ENCODE assay signal across 9 cellular contexts in the genomic region with DNA sequence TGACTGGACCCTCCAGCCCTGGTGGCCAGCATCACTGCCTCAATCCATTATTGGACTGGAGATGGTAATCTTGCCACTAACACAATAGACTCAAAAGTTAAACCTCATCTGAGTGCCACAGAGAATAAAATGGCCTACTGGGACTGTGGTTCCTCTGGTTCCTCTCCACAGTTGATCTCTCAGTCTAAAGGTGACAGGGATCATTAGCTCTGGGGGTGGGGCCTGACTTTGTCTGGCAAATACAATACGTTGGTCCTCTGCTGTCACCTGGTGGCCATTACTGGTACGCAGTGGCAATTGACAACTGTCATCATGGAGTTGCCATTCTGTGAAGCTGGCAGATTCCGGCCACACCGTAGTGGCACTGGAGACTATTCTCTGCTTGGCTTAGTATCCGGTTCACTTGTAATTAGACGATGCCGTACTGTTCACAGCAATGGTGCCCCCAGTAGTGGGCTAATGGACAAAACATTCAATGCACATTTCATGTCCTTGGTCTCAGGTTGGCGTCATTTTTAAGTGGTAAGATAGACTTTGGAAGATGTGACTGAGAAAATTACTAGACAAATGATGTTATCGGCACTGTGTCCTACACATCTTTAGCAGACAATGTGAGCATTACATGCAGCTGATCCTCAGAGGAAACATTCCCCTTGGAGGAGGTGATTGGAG. TPM values are rescaled to one million over a fixed set of nuclear protein-coding genes. Genes with fewer than 3 reads are reported as not detected.
DNase-seq lines count a peak whose midpoint lies in the region; ATAC-seq and TF ChIP-seq lines count a peak whose summit lies in the region.
"Had no signal": no experiment of that assay in that cellular context is flagged by ENCODE, and none has a peak within 500 bp of the region (broad histone marks: within the 10 kb centered on the region; RNA-seq: fewer than 3 reads in every experiment).

No MANE protein-coding gene starts in this region.

- H3K4me1 ChIP-seq in OCI-LY3 (ENCODE audit: low read length): peaks cover 15% of the 10 kb centered on the region

- no peaks in the 10 kb centered on the region for H3F3A ChIP-seq in neural cell (ENCODE audit: insufficient read depth, low read length, poor library complexity, severe bottlenecking)

- peak; percentile 60 for TF ChIP-seq RAD21 in neural cell (conservative IDR thresholded peaks at IDR 0.05)

- peak overlapping the region; percentile 20; the same call in 1 of the 2 replicates for H3K4me2 ChIP-seq in OCI-LY3 (ENCODE audit: low read length)
- no peak overlapping the region for H3K4me2 ChIP-seq in neural cell (ENCODE audit: low read length)

- H3K9me3 ChIP-seq in OCI-LY3 (ENCODE audit: insufficient read depth, low read length): no peaks in the 10 kb centered on the region
- no peaks in the 10 kb centered on the region for H3K9me3 ChIP-seq in neural cell (ENCODE audit: low read length)

- H3K27ac ChIP-seq in OCI-LY3 (ENCODE audit: low read length) (no peak overlapping the region), neural cell (ENCODE audit: low read length) (no peak overlapping the region), substantia nigra (ENCODE audit: low read depth, low read length, poor library complexity, severe bottlenecking) (no peak overlapping the region)
- H3K27ac ChIP-seq: epithelial cell of prostate had no signal

- peak; percentile 88 for TF ChIP-seq CTCF in OCI-LY3 (IDR thresholded peaks at IDR 0.05; ENCODE audit: low read depth, low read length)
- peak; percentile 61 for TF ChIP-seq CTCF in neural cell (IDR thresholded peaks at IDR 0.05; ENCODE audit: poor library complexity, severe bottlenecking)

- H3K4me3 ChIP-seq in OCI-LY3 (ENCODE audit: low read length) (no peak overlapping the region), neural cell (ENCODE audit: low read length) (no peak overlapping the region)

- peak; percentile 88 for ATAC-seq in GM21576 (IDR thresholded peaks at IDR 0.05; ENCODE audit: unreplicated experiment)

- no peaks in the 10 kb centered on the region for H3K27me3 ChIP-seq in OCI-LY3 (ENCODE audit: low read depth, low read length)
- H3K27me3 ChIP-seq in neural cell (ENCODE audit: insufficient read depth, low read depth, low read length): no peaks in the 10 kb centered on the region

- H2AFZ ChIP-seq in OCI-LY3 (ENCODE audit: low read depth, low read length) (no peak overlapping the region), neural cell (ENCODE audit: low read depth, low read length) (no peak overlapping the region)

- H3K79me2 ChIP-seq in OCI-LY3 (ENCODE audit: low read length): no peaks in the 10 kb centered on the region
- no peaks in the 10 kb centered on the region for H3K79me2 ChIP-seq in neural cell (replicated peaks; ENCODE audit: insufficient read depth, low read length)

- TF ChIP-seq EP300 in neural cell (conservative IDR thresholded peaks at IDR 0.05; ENCODE audit: poor library complexity, severe bottlenecking): no peak

- H4K20me1 ChIP-seq in OCI-LY3 (ENCODE audit: insufficient read depth, low read length) (no peaks in the 10 kb centered on the region), neural cell (ENCODE audit: insufficient read depth) (no peaks in the 10 kb centered on the region)

- no peak overlapping the region for H3K9ac ChIP-seq in OCI-LY3 (ENCODE audit: low read length)
- H3K9ac ChIP-seq in neural cell (ENCODE audit: low read length): no peak overlapping the region

- no peaks in the 10 kb centered on the region for H3K9me2 ChIP-seq in neural cell (ENCODE audit: insufficient read depth, low read length)

- H3K36me3 ChIP-seq in OCI-LY3 (replicated peaks; ENCODE audit: low read depth, low read length): no peaks in the 10 kb centered on the region
- no peaks in the 10 kb centered on the region for H3K36me3 ChIP-seq in neural cell (ENCODE audit: insufficient read depth, low read length)

- DNase-seq in DMS53 treated with DMSO at 0.1 percent for 48 hours (lab: John Stamatoyannopoulos, UW; ENCODE audit: unreplicated experiment): peak; percentile 93
- peak in 63 of 76 experiments; percentile 0 to 74 (median 39) for DNase-seq in HUDEP-2 (lab: John Stamatoyannopoulos, UW; ENCODE audit: unreplicated experiment in 76 of 76)
- DNase-seq in activated T-cell treated with anti-CD3 and anti-CD28 coated beads for 4 hours: peak; percentile 74
- peak; percentile 25 for DNase-seq in fibroblast of gingiva (ENCODE audit: low read depth)
- DNase-seq in substantia nigra (lab: John Stamatoyannopoulos, UW): peak in 39 of 49 donors; percentile 1 to 69 (median 25)

TF ChIP-seq in neural cell, 6 proteins besides CTCF, POLR2A, EP300 and RAD21:
- TF ChIP-seq TAF1 (IDR thresholded peaks at IDR 0.05; ENCODE audit: low read depth) (no peak), SMC3 (conservative IDR thresholded peaks at IDR 0.05; ENCODE audit: poor library complexity) (peak; percentile 66)

RNA-seq across cellular contexts. Expression of gene FGFBP2, which starts 6.7 kb away (rescaled TPM):
- not detected in 2 replicates for polyA plus RNA-seq in neural cell
- not detected in 2 replicates for polyA minus RNA-seq in neural cell

RNA-seq across cellular contexts. Expression of gene FGFBP1, which starts 17.8 kb away (rescaled TPM):
- polyA plus RNA-seq in neural cell: not detected in 2 replicates
- not detected in 2 replicates for polyA minus RNA-seq in neural cell

Comparison
In these comparisons a context has a peak if more than half of its experiments do, and no peak if none do; other contexts are left out.
1. DNase-seq: peak in every context shown above with its lines; median percentile 93 in DMS53 treated with DMSO at 0.1 percent for 48 hours; 74 in activated T-cell treated with anti-CD3 and anti-CD28 coated beads for 4 hours; 39 in HUDEP-2; 25 in fibroblast of gingiva; 25 in substantia nigra.